8 cellular contexts compared by ENCODE assay signal in genomic region chr20:48620486-48621255, GRCh38.
DNase-seq lines count a peak whose midpoint lies in the region; ATAC-seq and TF ChIP-seq lines count a peak whose summit lies in the region.

No MANE protein-coding gene starts in this region.

- no peaks in the 10 kb centered on the region; the same call in 1 of the 2 replicates for H3K27me3 ChIP-seq in Panc1 (ENCODE audit: control insufficient read depth, insufficient read depth, low read length)
- H3K27me3 ChIP-seq in fibroblast of lung (ENCODE audit: control insufficient read depth, insufficient read depth, low read length), result no peaks in the 10 kb centered on the region

- H3K27ac ChIP-seq in Panc1 (ENCODE audit: low read length) (no peak overlapping the region), fibroblast of lung (ENCODE audit: insufficient read depth, low read length) (no peak overlapping the region)

- DNase-seq in KG1 (lab: John Stamatoyannopoulos, UW) (peak; percentile 47), Panc1 (ENCODE audit: low read depth, low spot score) (peak; percentile 67), fibroblast of lung (ENCODE audit: low read depth in 2 of 2) (peak; percentile 79 to 84), myocyte (ENCODE audit: low read depth) (peak; percentile 79)
- peak; percentile 83 to 85 for DNase-seq in activated T-cell treated with anti-CD3 and anti-CD28 coated beads, Interleukin-2, amount 50 U/mL, for 48 hours
- DNase-seq in stimulated activated CD8-positive, alpha-beta memory T cell treated with anti-CD3 and anti-CD28 coated beads, Interleukin-7, amount 100 ng/mL, for 1 hour (ENCODE audit: low read depth in 2 of 2), result peak; percentile 21 to 46

- BruUV-seq in Panc1 (replicated peaks; lab: Mats Ljungman, UMichigan), result no TSS peak

- intact Hi-C loops in Panc1 (cut with micrococcal nuclease; ENCODE audit: unreplicated experiment), result loop anchor here (5.0 kb wide), 4 partner anchors 833 to 958 kb away; partner anchors contain the start of gene SULF2

- POLR2A ChIA-PET in Panc1 (lab: Charles Lee), result interaction anchor here (0.7 kb wide), 1 partner anchor 225 kb away, joined by 3 read pairs; no protein-coding TSS in a partner anchor

- H2AFZ ChIP-seq in fibroblast of lung (ENCODE audit: low read length), result no peak overlapping the region

- no peak overlapping the region for H3K9ac ChIP-seq in fibroblast of lung (ENCODE audit: insufficient read depth, low read length)

- TF ChIP-seq CTCF in GM12872 (IDR thresholded peaks at IDR 0.05; ENCODE audit: insufficient read depth, low read depth, low read length), result peak; percentile 97
- peak; percentile 96 for TF ChIP-seq CTCF in Panc1 (IDR thresholded peaks at IDR 0.05)
- TF ChIP-seq CTCF in fibroblast of lung (conservative IDR thresholded peaks at IDR 0.05 in 1 of 2, IDR thresholded peaks at IDR 0.05 in 1 of 2; ENCODE audit: low read depth in 1 of 2, low read length in 2 of 2), result peak; percentile 94 to 96

- in situ Hi-C loops in Panc1 (cut with HindIII; ENCODE audit: low pct_unique_long_range_greater_than_20kb, low sequenced_read_pairs), result no loop called here

- H3K36me3 ChIP-seq in Panc1 (ENCODE audit: control insufficient read depth, insufficient read depth, low read length) (no peaks in the 10 kb centered on the region), fibroblast of lung (ENCODE audit: control insufficient read depth, insufficient read depth, low read length) (no peaks in the 10 kb centered on the region)

- H4K20me1 ChIP-seq in fibroblast of lung (ENCODE audit: control insufficient read depth, extremely low read depth, insufficient read depth, low read length), result no peaks in the 10 kb centered on the region

- CTCF ChIA-PET in Panc1 (lab: Charles Lee), result interaction anchor here (0.6 to 1.4 kb wide), 19 partner anchors 14 to 959 kb away, joined by 3 to 7 read pairs (median 3); no protein-coding TSS in a partner anchor

- H3K4me3 ChIP-seq in Panc1 (ENCODE audit: low read depth in 2 of 2, low read length in 2 of 2) (peak overlapping the region; percentile 18 to 42; a peak in 3 of 4 replicates), fibroblast of lung (replicated peaks in 1 of 4; ENCODE audit: control extremely low read depth in 1 of 4, insufficient read depth in 1 of 4, low read depth in 3 of 4, low read length in 4 of 4) (peak overlapping the region in 3 of 4 experiments; percentile 19 to 36 (median 29))

- H3K79me2 ChIP-seq in fibroblast of lung (ENCODE audit: control insufficient read depth, insufficient read depth, low read length), result no peaks in the 10 kb centered on the region

- H3K4me1 ChIP-seq in Panc1 (ENCODE audit: control insufficient read depth, insufficient read depth, low read length), result peaks cover 10% of the 10 kb centered on the region; the same call in 1 of the 2 replicates
- H3K4me1 ChIP-seq in fibroblast of lung (ENCODE audit: control insufficient read depth, extremely low read depth, insufficient read depth, low read length), result no peaks in the 10 kb centered on the region

- H3K9me3 ChIP-seq in Panc1 (ENCODE audit: control insufficient read depth, insufficient read depth, low read depth, low read length) (no peaks in the 10 kb centered on the region), fibroblast of lung (ENCODE audit: control insufficient read depth, insufficient read depth, low read depth, low read length) (no peaks in the 10 kb centered on the region)

- H3K4me2 ChIP-seq in fibroblast of lung (ENCODE audit: extremely low read depth, insufficient read depth, low read length), result peak overlapping the region; percentile 76

- ATAC-seq in Panc1 (peak; percentile 93), GM18873 (IDR thresholded peaks at IDR 0.05; ENCODE audit: low FRiP score, unreplicated experiment) (no peak)

Comparison
In these comparisons a context has a peak if more than half of its experiments do, and no peak if none do; other contexts are left out.
1. DNase-seq: peak in every context shown above with its lines; median percentile 84 in activated T-cell treated with anti-CD3 and anti-CD28 coated beads, Interleukin-2, amount 50 U/mL, for 48 hours; 82 in fibroblast of lung; 79 in myocyte; 67 in Panc1; 47 in KG1; 34 in stimulated activated CD8-positive, alpha-beta memory T cell treated with anti-CD3 and anti-CD28 coated beads, Interleukin-7, amount 100 ng/mL, for 1 hour.